In the genomic region with DNA sequence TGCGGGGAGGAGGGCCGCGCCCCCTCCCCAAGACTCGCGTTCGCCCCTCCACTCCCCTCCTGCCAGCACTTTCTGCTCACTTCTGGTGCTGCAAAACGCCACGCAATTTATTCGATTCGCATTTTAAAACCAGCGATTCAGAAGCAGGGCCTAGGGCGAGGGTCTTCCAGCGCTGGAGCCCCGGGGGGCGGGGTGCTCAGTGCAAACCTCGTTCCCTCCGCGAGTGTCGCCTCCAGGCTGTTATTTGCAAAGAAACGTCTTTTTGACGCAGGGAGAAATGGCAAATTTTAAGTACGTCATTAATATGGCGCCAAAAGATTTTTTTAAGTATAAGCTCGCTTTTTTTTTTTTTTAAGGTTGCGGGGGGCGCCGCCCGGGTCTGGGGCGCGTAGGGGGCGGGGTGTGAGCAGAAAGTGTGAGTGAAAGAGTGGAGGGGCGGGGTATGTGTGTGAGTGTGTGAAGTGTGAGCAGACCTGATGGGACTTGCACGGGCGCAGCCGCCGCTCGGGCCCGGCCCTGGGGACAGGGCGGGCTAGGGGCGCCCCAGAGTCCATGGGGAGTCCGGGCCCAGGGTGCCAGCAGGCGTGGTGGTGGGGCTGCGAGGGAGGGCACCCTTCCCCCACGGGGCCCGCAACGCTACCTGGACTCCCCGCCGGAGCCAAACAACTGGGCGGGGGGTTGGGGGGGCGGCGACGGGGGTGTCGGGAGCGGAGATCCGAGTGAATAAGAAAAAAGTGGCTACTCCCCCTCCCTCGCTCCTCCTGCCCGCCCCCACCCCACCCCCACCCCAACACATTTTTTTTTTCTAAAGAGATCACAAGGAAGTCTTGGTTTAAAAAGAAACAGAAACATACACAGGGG, we compare ENCODE assay signal across 8 cellular contexts. TPM values are rescaled to one million over a fixed set of nuclear protein-coding genes. Genes with fewer than 3 reads are reported as not detected.
A peak's percentile ranks its signal among the peaks of the same experiment; 100 is the strongest.
DNase-seq lines count a peak whose midpoint lies in the region; ATAC-seq and TF ChIP-seq lines count a peak whose summit lies in the region.

Gene JADE2 (plus strand): TSS at position 845 of the 861 bp plus-strand sequence. CDS start 10,188 bp downstream, outside the sequence.

- peak within 1 kb of the TSS; percentile 82 for H2BK120ac ChIP-seq in trophoblast cell (ENCODE audit: insufficient read depth, low read length, poor library complexity)

- no peak for TF ChIP-seq POLR2A in tibial nerve (IDR thresholded peaks at IDR 0.05)

- H3K36me3 Mint-ChIP-seq in IgD-negative memory B cell: no peaks in the 10 kb centered on the region
- H3K36me3 Mint-ChIP-seq in T-cell: no peaks in the 10 kb centered on the region
- no peaks in the 10 kb centered on the region for H3K36me3 Mint-ChIP-seq in activated naive CD8-positive, alpha-beta T cell treated with anti-CD3 and anti-CD28 coated beads, Interleukin-2, amount 50 U/mL, for 24 hours (ENCODE audit: low read depth)

- H4K91ac ChIP-seq in trophoblast cell (ENCODE audit: low read depth, low read length): peak within 1 kb of the TSS; percentile 85

- peak within 1 kb of the TSS; percentile 89 for H3K14ac ChIP-seq in trophoblast cell (ENCODE audit: low read length)

- peak; percentile 81 for DNase-seq in CD1c-positive myeloid dendritic cell (ENCODE audit: extremely low spot score)
- peak; percentile 80 to 93 (median 85) for DNase-seq in T-cell
- DNase-seq in activated naive CD8-positive, alpha-beta T cell treated with anti-CD3 and anti-CD28 coated beads, Interleukin-2, amount 50 U/mL, for 24 hours: peak; percentile 76
- peak; percentile 62 to 82 for DNase-seq in cardiac muscle cell (ENCODE audit: low read depth in 1 of 2, low spot score in 1 of 2)
- DNase-seq in trophoblast cell: peak; percentile 64 to 83
- peak; percentile 45 to 64 for DNase-seq in tibial nerve (ENCODE audit: low spot score in 2 of 2)

- H3K18ac ChIP-seq in trophoblast cell (ENCODE audit: low read length): peak within 1 kb of the TSS; percentile 94

- H2AK5ac ChIP-seq in trophoblast cell (ENCODE audit: low read length): peak within 1 kb of the TSS; percentile 65

- CTCF ChIA-PET in T-cell (lab: Charles Lee): interaction anchor here (0.6 to 1.9 kb wide), 20 partner anchors 10 to 516 kb away, joined by 3 to 9 read pairs (median 4); partner anchors contain the start of genes CDKN2AIPNL (in 2 of the 2) and CAMLG (in 1 of the 2)

- H2AFZ ChIP-seq in trophoblast cell (ENCODE audit: insufficient read depth, low read length, poor library complexity): peak within 1 kb of the TSS; percentile 95

- peaks cover 32 to 36% (median 33%) of the 10 kb centered on the region in 3 donors for H3K4me1 Mint-ChIP-seq in IgD-negative memory B cell
- peaks cover 30 to 36% (median 33%) of the 10 kb centered on the region in 3 donors for H3K4me1 Mint-ChIP-seq in T-cell
- peaks cover 38% of the 10 kb centered on the region for H3K4me1 Mint-ChIP-seq in activated naive CD8-positive, alpha-beta T cell treated with anti-CD3 and anti-CD28 coated beads, Interleukin-2, amount 50 U/mL, for 24 hours

- H3K23ac ChIP-seq in trophoblast cell (ENCODE audit: low read length): no peak within 1 kb of the TSS

- WGBS in trophoblast cell (ENCODE audit: extremely low coverage, insufficient coverage, insufficient read length): no CpG with 5 or more reads among the region's 57 CpGs
- WGBS in tibial nerve, 2 donors: 0 to 1% methylated on average over 56 to 57 of the region's 57 CpGs

- TF ChIP-seq CTCF in cardiac muscle cell (IDR thresholded peaks at IDR 0.05; ENCODE audit: low read depth, low read length) (no peak), tibial nerve (IDR thresholded peaks at IDR 0.05) (no peak)

- peak within 1 kb of the TSS; percentile 95 for H4K8ac ChIP-seq in trophoblast cell (ENCODE audit: low read depth, low read length)

- ATAC-seq in GM19395 (IDR thresholded peaks at IDR 0.05; ENCODE audit: unreplicated experiment): peak; percentile 34
- peak; percentile 53 to 71 (median 56) for ATAC-seq in T-cell (replicated peaks in 1 of 4)
- ATAC-seq in activated naive CD8-positive, alpha-beta T cell treated with anti-CD3 and anti-CD28 coated beads, Interleukin-2, amount 50 U/mL, for 24 hours: peak; percentile 64

- H3K9ac ChIP-seq in trophoblast cell (ENCODE audit: low read length): peak within 1 kb of the TSS; percentile 84

- H3K4me2 ChIP-seq in trophoblast cell (ENCODE audit: low read length): peak within 1 kb of the TSS; percentile 100

- H3K27me3 Mint-ChIP-seq in IgD-negative memory B cell: no peaks in the 10 kb centered on the region
- H3K27me3 Mint-ChIP-seq in T-cell: no peaks in the 10 kb centered on the region
- peaks cover 2% of the 10 kb centered on the region for H3K27me3 Mint-ChIP-seq in activated naive CD8-positive, alpha-beta T cell treated with anti-CD3 and anti-CD28 coated beads, Interleukin-2, amount 50 U/mL, for 24 hours

- peak in 1 of 2 donors; percentile 58 for TF ChIP-seq EP300 in tibial nerve (IDR thresholded peaks at IDR 0.05)

- peak within 1 kb of the TSS; percentile 67 for H2BK5ac ChIP-seq in trophoblast cell (ENCODE audit: low read depth, low read length, poor library complexity)

- H3K27me3 ChIP-seq in cardiac muscle cell (peaks cover 10% of the 10 kb centered on the region), trophoblast cell (ENCODE audit: insufficient read depth, low read length) (no peaks in the 10 kb centered on the region), tibial nerve (no peaks in the 10 kb centered on the region)

- H3K4me3 ChIP-seq in cardiac muscle cell (peak within 1 kb of the TSS; percentile 73), trophoblast cell (ENCODE audit: low read depth, low read length) (peak within 1 kb of the TSS; percentile 73), tibial nerve (peak within 1 kb of the TSS; percentile 63 to 99 (median 91))

- H3K9me3 Mint-ChIP-seq in IgD-negative memory B cell (no peaks in the 10 kb centered on the region), T-cell (no peaks in the 10 kb centered on the region)
- no peaks in the 10 kb centered on the region for H3K9me3 Mint-ChIP-seq in activated naive CD8-positive, alpha-beta T cell treated with anti-CD3 and anti-CD28 coated beads, Interleukin-2, amount 50 U/mL, for 24 hours

- H3K9me3 ChIP-seq in cardiac muscle cell (ENCODE audit: low read depth) (no peaks in the 10 kb centered on the region), trophoblast cell (ENCODE audit: insufficient read depth, low read depth, low read length) (no peaks in the 10 kb centered on the region), tibial nerve (no peaks in the 10 kb centered on the region)

- peak within 1 kb of the TSS; percentile 98 to 100 (median 99) for H3K4me3 Mint-ChIP-seq in IgD-negative memory B cell
- peak within 1 kb of the TSS; percentile 87 to 99 (median 97) for H3K4me3 Mint-ChIP-seq in T-cell
- peak within 1 kb of the TSS; percentile 99 for H3K4me3 Mint-ChIP-seq in activated naive CD8-positive, alpha-beta T cell treated with anti-CD3 and anti-CD28 coated beads, Interleukin-2, amount 50 U/mL, for 24 hours

- peak within 1 kb of the TSS; percentile 20 for H2BK12ac ChIP-seq in trophoblast cell (ENCODE audit: low read length)

- peaks cover 29% of the 10 kb centered on the region for H3K79me1 ChIP-seq in trophoblast cell (ENCODE audit: low read length)

- no peaks in the 10 kb centered on the region for H3K36me3 ChIP-seq in cardiac muscle cell
- H3K36me3 ChIP-seq in trophoblast cell (ENCODE audit: control insufficient read depth in 1 of 2, insufficient read depth in 2 of 2, low read length in 2 of 2): no peaks in the 10 kb centered on the region
- no peaks in the 10 kb centered on the region for H3K36me3 ChIP-seq in tibial nerve

- H3K27ac ChIP-seq in cardiac muscle cell (no peak within 1 kb of the TSS), trophoblast cell (ENCODE audit: low read depth, low read length) (peak within 1 kb of the TSS; percentile 91), tibial nerve (peak within 1 kb of the TSS; percentile 98 to 100 (median 99))

- peak within 1 kb of the TSS; percentile 100 for H3K27ac Mint-ChIP-seq in IgD-negative memory B cell
- H3K27ac Mint-ChIP-seq in T-cell: peak within 1 kb of the TSS; percentile 99 to 100
- H3K27ac Mint-ChIP-seq in activated naive CD8-positive, alpha-beta T cell treated with anti-CD3 and anti-CD28 coated beads, Interleukin-2, amount 50 U/mL, for 24 hours: peak within 1 kb of the TSS; percentile 97

- peak within 1 kb of the TSS; percentile 85 for H4K12ac ChIP-seq in trophoblast cell (ENCODE audit: low read depth, low read length)

- POLR2A ChIA-PET in T-cell (lab: Charles Lee): interaction anchor here (0.6 to 1.4 kb wide), 9 partner anchors 22 to 1116 kb away, joined by 3 to 11 read pairs (median 6); partner anchors contain the start of genes CDKN2AIPNL (in 1 of the 2), PPP2CA (in 1 of the 2), SKP1 (in 1 of the 2) and UBE2B (in 1 of the 2)

- H3K4ac ChIP-seq in trophoblast cell (ENCODE audit: low read depth, low read length): peak within 1 kb of the TSS; percentile 70

- H3K4me1 ChIP-seq in cardiac muscle cell (ENCODE audit: low read depth): no peaks in the 10 kb centered on the region
- H3K4me1 ChIP-seq in trophoblast cell (ENCODE audit: control insufficient read depth in 1 of 2, insufficient read depth in 2 of 2, low read length in 2 of 2): peaks cover 5% of the 10 kb centered on the region in 2 experiments
- peaks cover 0 to 34% (median 20%) of the 10 kb centered on the region in 4 donors for H3K4me1 ChIP-seq in tibial nerve

- H3K79me2 ChIP-seq in trophoblast cell (ENCODE audit: control insufficient read depth, insufficient read depth, low read length, poor library complexity): peaks cover 15% of the 10 kb centered on the region

RNA-seq across cellular contexts. Expression of gene JADE2, which starts in this region (rescaled TPM):
- polyA plus RNA-seq in IgD-negative memory B cell (46.7 TPM), cardiac muscle cell (2.8 and 11.3 TPM in 2 replicates)
- total RNA-seq in T-cell (100 to 1,000 TPM; 163 to 263 (median 239) TPM), cardiac muscle cell (12.9 and 17.8 TPM in 2 replicates), tibial nerve (10 to 100 TPM; 58.8 to 90.6 (median 73.9) TPM)
- 3.8 TPM in 2 replicates for polyA plus RNA-seq in trophoblast cell (2013)
